ENCODE assay signal across 26 cellular contexts in the genomic region with DNA sequence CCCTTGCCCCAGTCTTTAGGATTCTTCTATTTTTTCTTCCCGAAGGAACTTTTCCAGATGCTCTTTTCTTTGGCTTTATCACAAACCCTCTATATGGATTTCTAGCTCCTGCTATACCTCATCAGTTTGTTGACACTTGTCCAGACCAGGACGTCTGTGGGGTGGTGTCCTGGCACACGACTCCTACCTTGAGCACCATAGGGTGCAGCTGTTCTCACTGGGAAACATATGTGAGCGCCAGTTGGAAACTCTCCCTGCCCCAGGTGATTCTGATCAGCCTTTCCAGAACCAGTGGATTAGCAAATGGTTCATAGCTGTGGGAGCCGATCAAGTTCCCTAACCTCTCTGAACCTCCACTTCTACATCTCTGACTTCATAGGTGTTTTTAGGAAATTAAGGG. TPM values are rescaled to one million over a fixed set of nuclear protein-coding genes. Genes with fewer than 3 reads are reported as not detected.
DNase-seq lines count a peak whose midpoint lies in the region; ATAC-seq, FAIRE-seq and TF ChIP-seq lines count a peak whose summit lies in the region.
"Had no signal": no experiment of that assay in that cellular context is flagged by ENCODE, and none has a peak within 500 bp of the region (broad histone marks: within the 10 kb centered on the region; RNA-seq: fewer than 3 reads in every experiment).

No MANE protein-coding gene starts in this region.

- H3K9me3 Mint-ChIP-seq in Caco-2 (ENCODE audit: unreplicated experiment), result no peaks in the 10 kb centered on the region
- H3K9me3 Mint-ChIP-seq: activated T-cell treated with anti-CD3 and anti-CD28 coated beads, Interleukin-2, amount 50 U/mL, for 4 hours; effector memory CD8-positive, alpha-beta T cell; mesothelial cell of epicardium had no signal

- H3K4me3 Mint-ChIP-seq in Caco-2 (ENCODE audit: unreplicated experiment), result no peak overlapping the region
- H3K4me3 Mint-ChIP-seq: activated CD8-positive, alpha-beta memory T cell treated with anti-CD3 and anti-CD28 coated beads, Interleukin-2, amount 10 ng/mL, durations not matched to agents 7 days and 5 days; activated naive CD8-positive, alpha-beta T cell treated with anti-CD3 and anti-CD28 coated beads, Interleukin-2, amount 10 ng/mL, durations not matched to agents 7 days and 5 days; activated T-cell treated with anti-CD3 and anti-CD28 coated beads, Interleukin-2, amount 50 U/mL, for 4 hours; effector memory CD8-positive, alpha-beta T cell; mesothelial cell of epicardium; naive thymus-derived CD4-positive, alpha-beta T cell had no signal

- peak overlapping the region; percentile 36 for H3K27ac Mint-ChIP-seq in Caco-2 (ENCODE audit: unreplicated experiment)
- H3K27ac Mint-ChIP-seq: activated CD8-positive, alpha-beta memory T cell treated with anti-CD3 and anti-CD28 coated beads, Interleukin-2, amount 10 ng/mL, durations not matched to agents 7 days and 5 days; activated naive CD8-positive, alpha-beta T cell treated with anti-CD3 and anti-CD28 coated beads, Interleukin-2, amount 10 ng/mL, durations not matched to agents 7 days and 5 days; effector memory CD8-positive, alpha-beta T cell; mesothelial cell of epicardium had no signal

- CTCF ChIA-PET in Caco-2 (lab: Charles Lee), result no interaction called here

- H3K27ac ChIP-seq in kidney (ENCODE audit: low read depth in 2 of 2, low read length in 2 of 2) (peak overlapping the region; percentile 2 to 8), small intestine (ENCODE audit: low read depth in 1 of 2, low read length in 1 of 2) (no peak overlapping the region), left lung (no peak overlapping the region)
- H3K27ac ChIP-seq: ascending aorta, BLaER1, cardiac muscle cell, SK-N-MC had no signal

- FAIRE-seq in kidney (lab: Jason Lieb, UNC) (no peak), small intestine (lab: Jason Lieb, UNC) (no peak)
- FAIRE-seq: TTC549 had no signal

- DNase-seq in Caco-2 (no peak), NCI-H69 (lab: John Stamatoyannopoulos, UW) (peak; percentile 80), kidney (no peak), small intestine (peak; percentile 57), hepatic stellate cell (ENCODE audit: low spot score) (no peak), left lung (no peak)
- DNase-seq: activated CD8-positive, alpha-beta memory T cell treated with anti-CD3 and anti-CD28 coated beads, Interleukin-2, amount 10 ng/mL, durations not matched to agents 7 days and 5 days; activated gamma-delta T cell; activated naive CD8-positive, alpha-beta T cell treated with anti-CD3 and anti-CD28 coated beads, Interleukin-2, amount 10 ng/mL, durations not matched to agents 7 days and 5 days; activated T-cell treated with anti-CD3 and anti-CD28 coated beads, Interleukin-2, amount 50 U/mL, for 4 hours; cortex of kidney; effector memory CD8-positive, alpha-beta T cell; naive thymus-derived CD4-positive, alpha-beta T cell; NCI-H1694; occipital lobe; OCI-M1; stimulated activated naive CD4-positive, alpha-beta T cell; T-helper 1 cell had no signal

- POLR2A ChIA-PET in Caco-2 (lab: Charles Lee), result no interaction called here

- H3K4me3 ChIP-seq in Caco-2 (ENCODE audit: low read depth, low read length) (no peak overlapping the region), kidney (ENCODE audit: low read length in 2 of 2) (no peak overlapping the region), small intestine (ENCODE audit: low read depth in 1 of 2, low read length in 2 of 2) (no peak overlapping the region), left lung (no peak overlapping the region)
- H3K4me3 ChIP-seq: ascending aorta, BLaER1, cardiac muscle cell, HAP-1 had no signal

- H3K4me1 ChIP-seq in Caco-2 (peaks cover 41% of the 10 kb centered on the region), kidney (ENCODE audit: control insufficient read depth in 1 of 2, insufficient read depth in 1 of 2, low read depth in 1 of 2, low read length in 2 of 2) (peaks cover 0 to 3% of the 10 kb centered on the region in 2 donors), small intestine (ENCODE audit: control insufficient read depth in 2 of 2, insufficient read depth in 1 of 2, low read depth in 1 of 2, low read length in 1 of 2) (peaks cover 5 to 11% of the 10 kb centered on the region in 2 donors), left lung (peaks cover 35 to 48% of the 10 kb centered on the region in 2 donors)
- H3K4me1 ChIP-seq: HAP-1 had no signal

- peaks cover 32% of the 10 kb centered on the region for H3K4me1 Mint-ChIP-seq in Caco-2 (ENCODE audit: low read depth, unreplicated experiment)

- ATAC-seq in GM18873 (IDR thresholded peaks at IDR 0.05; ENCODE audit: low FRiP score, unreplicated experiment), result no peak
- no peak for ATAC-seq in left lung
- ATAC-seq: activated CD8-positive, alpha-beta memory T cell treated with anti-CD3 and anti-CD28 coated beads, Interleukin-2, amount 10 ng/mL, durations not matched to agents 7 days and 5 days; activated T-cell treated with anti-CD3 and anti-CD28 coated beads, Interleukin-2, amount 50 U/mL, for 4 hours; effector memory CD8-positive, alpha-beta T cell; naive thymus-derived CD4-positive, alpha-beta T cell had no signal

- H3K36me3 ChIP-seq in Caco-2 (ENCODE audit: control insufficient read depth, insufficient read depth, low read length) (no peaks in the 10 kb centered on the region), kidney (ENCODE audit: control insufficient read depth in 1 of 2, insufficient read depth in 2 of 2, low read length in 2 of 2) (no peaks in the 10 kb centered on the region), small intestine (ENCODE audit: control insufficient read depth in 2 of 2, insufficient read depth in 2 of 2, low read length in 2 of 2) (no peaks in the 10 kb centered on the region), left lung (no peaks in the 10 kb centered on the region)
- H3K36me3 ChIP-seq: ascending aorta, BLaER1, cardiac muscle cell, HAP-1 had no signal

- WGBS in small intestine, 3 donors, result 9 to 58% (median 26%) methylated on average over 5 of the region's 5 CpGs

- no peak for TF ChIP-seq CTCF in Caco-2 (IDR thresholded peaks at IDR 0.05; ENCODE audit: insufficient read depth in 1 of 2, low read depth in 1 of 2, low read length in 1 of 2, severe bottlenecking in 1 of 2, unreplicated experiment in 1 of 2)
- no peak for TF ChIP-seq CTCF in kidney (IDR thresholded peaks at IDR 0.05; ENCODE audit: borderline replicate concordance, extremely low read depth, insufficient read depth)
- no peak for TF ChIP-seq CTCF in left lung (IDR thresholded peaks at IDR 0.05)

- BruUV-seq in Caco-2 (replicated peaks; lab: Mats Ljungman, UMichigan), result no TSS peak

- H3K27me3 ChIP-seq in Caco-2 (replicated peaks; ENCODE audit: control insufficient read depth, insufficient read depth, low read length) (no peaks in the 10 kb centered on the region), small intestine (ENCODE audit: control insufficient read depth in 2 of 2, insufficient read depth in 2 of 2, low read length in 2 of 2) (no peaks in the 10 kb centered on the region), left lung (no peaks in the 10 kb centered on the region)
- H3K27me3 ChIP-seq: ascending aorta, BLaER1, cardiac muscle cell had no signal

- peaks cover 22% of the 10 kb centered on the region for H3K36me3 Mint-ChIP-seq in Caco-2 (ENCODE audit: insufficient read depth, unreplicated experiment)
- H3K36me3 Mint-ChIP-seq: activated CD8-positive, alpha-beta memory T cell treated with anti-CD3 and anti-CD28 coated beads, Interleukin-2, amount 10 ng/mL, durations not matched to agents 7 days and 5 days; activated naive CD8-positive, alpha-beta T cell treated with anti-CD3 and anti-CD28 coated beads, Interleukin-2, amount 10 ng/mL, durations not matched to agents 7 days and 5 days; mesothelial cell of epicardium; naive thymus-derived CD4-positive, alpha-beta T cell had no signal

- H3K9ac ChIP-seq in kidney (ENCODE audit: low read length in 2 of 2), result no peak overlapping the region
- H3K9ac ChIP-seq: BLaER1 had no signal

- H3K9me3 ChIP-seq in Caco-2, result peaks cover 5% of the 10 kb centered on the region
- no peaks in the 10 kb centered on the region for H3K9me3 ChIP-seq in kidney (ENCODE audit: control insufficient read depth in 1 of 2, low read length in 2 of 2)
- H3K9me3 ChIP-seq in small intestine (ENCODE audit: control insufficient read depth, low read depth), result no peaks in the 10 kb centered on the region
- no peaks in the 10 kb centered on the region for H3K9me3 ChIP-seq in left lung
- H3K9me3 ChIP-seq: ascending aorta, HAP-1 had no signal

- H3K27me3 Mint-ChIP-seq in Caco-2 (ENCODE audit: insufficient read depth, unreplicated experiment), result no peaks in the 10 kb centered on the region

- intact Hi-C loops in Caco-2 (cut with micrococcal nuclease; ENCODE audit: unreplicated experiment) (no loop called here), kidney (cut with DNase I) (no loop called here), left lung (cut with DNase I) (no loop called here)

RNA-seq across cellular contexts. Expression of a gene that starts 40.6 kb away (rescaled TPM):
- 54.2 and 58.6 TPM in 2 replicates for total RNA-seq in Caco-2 (2022)
- 72.5 TPM for total RNA-seq in kidney
- 25.2 TPM for polyA plus RNA-seq in kidney (ENCODE audit: insufficient read depth, low read depth, low replicate concordance)
- 10 to 100 TPM; 24.7 to 30.0 (median 27.8) TPM for polyA plus RNA-seq in small intestine
- 10 to 100 TPM; 53.5 to 80.7 TPM for total RNA-seq in left lung

Comparison
In these comparisons a context has a peak if more than half of its experiments do, and no peak if none do; other contexts are left out.
1. DNase-seq: peak in NCI-H69 (single experiment) and small intestine (single experiment); none in Caco-2 (0 of 2), kidney (single experiment), hepatic stellate cell (single experiment) and left lung (0 of 2).
2. H3K27ac ChIP-seq: peak in kidney (2 of 2); none in small intestine (0 of 2) and left lung (0 of 2).